In genomic region chr7:30206466-30206865, GRCh38 we compare ENCODE assay signal across 13 cellular contexts.
DNase-seq lines count a peak whose midpoint lies in the region; ATAC-seq, FAIRE-seq and TF ChIP-seq lines count a peak whose summit lies in the region.
"Had no signal": no experiment of that assay in that cellular context is flagged by ENCODE, and none has a peak within 500 bp of the region (broad histone marks: within the 10 kb centered on the region; RNA-seq: fewer than 3 reads in every experiment).

No MANE protein-coding gene starts in this region.

- H3K4me2 ChIP-seq in GM23248 (ENCODE audit: unreplicated experiment) (peak overlapping the region; percentile 28), PC-9 (peak overlapping the region; percentile 64)

- H3K36me3 ChIP-seq in GM23248 (ENCODE audit: low read depth) (no peaks in the 10 kb centered on the region), PC-9 (ENCODE audit: low read depth) (no peaks in the 10 kb centered on the region)
- H3K36me3 ChIP-seq: heart left ventricle, uterus had no signal

- H3K9me3 ChIP-seq in GM23248 (ENCODE audit: low read depth) (no peaks in the 10 kb centered on the region), PC-9 (ENCODE audit: insufficient read depth, low read depth) (no peaks in the 10 kb centered on the region)
- H3K9me3 ChIP-seq: heart left ventricle, uterus had no signal

- H3K79me2 ChIP-seq in GM23248 (ENCODE audit: insufficient read depth) (no peaks in the 10 kb centered on the region), PC-9 (ENCODE audit: low read depth) (no peaks in the 10 kb centered on the region)

- peak overlapping the region; percentile 33 for H3K9ac ChIP-seq in GM23248

- H4K20me1 ChIP-seq in GM23248 (ENCODE audit: insufficient read depth) (no peaks in the 10 kb centered on the region), PC-9 (ENCODE audit: insufficient read depth) (no peaks in the 10 kb centered on the region)

- ATAC-seq in sciatic nerve (peak; percentile 67), GM19351 (IDR thresholded peaks at IDR 0.05; ENCODE audit: unreplicated experiment) (no peak)
- ATAC-seq: heart left ventricle had no signal

- H3K27ac ChIP-seq in GM23248 (0 out of 2 replicates have a peak overlapping the region, but pooled peaks have one; percentile 19), PC-9 (peak overlapping the region; percentile 65)
- H3K27ac ChIP-seq: heart left ventricle, uterus had no signal

- H2AFZ ChIP-seq in GM23248 (no peak overlapping the region), PC-9 (peak overlapping the region; percentile 68)

- no peak for TF ChIP-seq CTCF in PC-9 (conservative IDR thresholded peaks at IDR 0.05)
- TF ChIP-seq CTCF in epithelial cell of proximal tubule (conservative IDR thresholded peaks at IDR 0.05; ENCODE audit: low read depth, low read length): no peak
- TF ChIP-seq CTCF in D721Med (IDR thresholded peaks at IDR 0.05; ENCODE audit: insufficient read depth, missing control alignments): no peak

- CTCF ChIA-PET in PC-9 (lab: Charles Lee): interaction anchor here (1.0 kb wide), 1 partner anchor 20 kb away, joined by 3 read pairs; no protein-coding TSS in a partner anchor

- H3K9me2 ChIP-seq in GM23248 (ENCODE audit: insufficient read depth) (no peaks in the 10 kb centered on the region), PC-9 (ENCODE audit: insufficient read depth) (no peaks in the 10 kb centered on the region)

- peaks cover 6% of the 10 kb centered on the region; the same call in 1 of the 2 replicates for H3K4me1 ChIP-seq in GM23248 (ENCODE audit: insufficient read depth)
- peaks cover 15% of the 10 kb centered on the region for H3K4me1 ChIP-seq in PC-9 (replicated peaks; ENCODE audit: insufficient read depth)
- H3K4me1 ChIP-seq: uterus had no signal

- no peaks in the 10 kb centered on the region; the same call in 1 of the 2 replicates for H3F3A ChIP-seq in GM23248 (ENCODE audit: insufficient read depth)
- H3F3A ChIP-seq in PC-9 (ENCODE audit: insufficient read depth, low read depth): peaks cover 14% of the 10 kb centered on the region; the same call in 1 of the 2 replicates

- WGBS in GM23248 (ENCODE audit: low coverage in 1 of 2, low lambda C conversion rate in 2 of 2, missing lambda C conversion rate in 2 of 2), 2 experiments: 53 to 58% methylated on average over 6 of the region's 6 CpGs

- H3K27me3 ChIP-seq in GM23248 (replicated peaks; ENCODE audit: insufficient read depth) (no peaks in the 10 kb centered on the region), PC-9 (ENCODE audit: insufficient read depth, low read depth) (no peaks in the 10 kb centered on the region)
- H3K27me3 ChIP-seq: heart left ventricle, uterus had no signal

- BruUV-seq in PC-9 (replicated peaks; lab: Mats Ljungman, UMichigan): no TSS peak

- FAIRE-seq in D721Med (lab: Jason Lieb, UNC): no peak

- in situ Hi-C loops in GM23248 (cut with MboI): no loop called here

- POLR2A ChIA-PET in PC-9 (lab: Charles Lee; ENCODE audit: unreplicated experiment): interaction anchor here (0.5 to 0.6 kb wide), 3 partner anchors 19 to 306 kb away, joined by 6 read pairs; no protein-coding TSS in a partner anchor

- intact Hi-C loops in PC-9 (cut with micrococcal nuclease; ENCODE audit: unreplicated experiment) (loop anchor here (1.0 to 2.0 kb wide), 3 partner anchors 20 to 40 kb away; no protein-coding TSS in a partner anchor), sciatic nerve (cut with DNase I) (no loop called here)

- DNase-seq in GM23248 (peak; percentile 87), PC-9 (peak; percentile 79 to 88), epithelial cell of proximal tubule (ENCODE audit: low read depth) (peak; percentile 67), sciatic nerve (ENCODE audit: low spot score) (no peak), activated gamma-delta T cell (lab: John Stamatoyannopoulos, UW) (no peak), NCI-H2196 treated with DMSO at 0.1 percent for 48 hours (lab: John Stamatoyannopoulos, UW; ENCODE audit: unreplicated experiment) (no peak), D721Med (ENCODE audit: insufficient read length, low spot score) (no peak)
- DNase-seq: activated CD4-positive, alpha-beta T cell treated with anti-CD3 and anti-CD28 coated beads, Interleukin-2, amount 50 U/mL, for 4 hours; amniotic stem cell; heart left ventricle; nephron progenitor cell; uterus had no signal

- H3K4me3 ChIP-seq in GM23248 (0 out of 2 replicates have a peak overlapping the region, but pooled peaks have one; percentile 38), PC-9 (peak overlapping the region; percentile 27; the same call in 1 of the 2 replicates), epithelial cell of proximal tubule (ENCODE audit: low read depth, low read length) (no peak overlapping the region)
- H3K4me3 ChIP-seq: heart left ventricle, uterus had no signal

Comparison
In these comparisons a context has a peak if more than half of its experiments do, and no peak if none do; other contexts are left out.
1. DNase-seq: peak in GM23248 (single experiment), PC-9 (2 of 2) and epithelial cell of proximal tubule (single experiment); none in sciatic nerve (single experiment), activated gamma-delta T cell (single experiment), NCI-H2196 treated with DMSO at 0.1 percent for 48 hours (single experiment) and D721Med (single experiment).